Comparison of ENCODE assay signal across 1 cellular context in genomic region chr15:51405646-51406194, GRCh38.
TF ChIP-seq lines count a peak whose summit lies in the region.

No MANE protein-coding gene starts in this region.

TF ChIP-seq in K562, 482 proteins besides CTCF, POLR2A, EP300 and RAD21 (continued from another document):
- TF ChIP-seq, protein P1, sequence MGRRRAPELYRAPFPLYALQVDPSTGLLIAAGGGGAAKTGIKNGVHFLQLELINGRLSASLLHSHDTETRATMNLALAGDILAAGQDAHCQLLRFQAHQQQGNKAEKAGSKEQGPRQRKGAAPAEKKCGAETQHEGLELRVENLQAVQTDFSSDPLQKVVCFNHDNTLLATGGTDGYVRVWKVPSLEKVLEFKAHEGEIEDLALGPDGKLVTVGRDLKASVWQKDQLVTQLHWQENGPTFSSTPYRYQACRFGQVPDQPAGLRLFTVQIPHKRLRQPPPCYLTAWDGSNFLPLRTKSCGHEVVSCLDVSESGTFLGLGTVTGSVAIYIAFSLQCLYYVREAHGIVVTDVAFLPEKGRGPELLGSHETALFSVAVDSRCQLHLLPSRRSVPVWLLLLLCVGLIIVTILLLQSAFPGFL (CRISPR knock-in tag; IDR thresholded peaks at IDR 0.05) = no peak
- TF ChIP-seq, protein P2, sequence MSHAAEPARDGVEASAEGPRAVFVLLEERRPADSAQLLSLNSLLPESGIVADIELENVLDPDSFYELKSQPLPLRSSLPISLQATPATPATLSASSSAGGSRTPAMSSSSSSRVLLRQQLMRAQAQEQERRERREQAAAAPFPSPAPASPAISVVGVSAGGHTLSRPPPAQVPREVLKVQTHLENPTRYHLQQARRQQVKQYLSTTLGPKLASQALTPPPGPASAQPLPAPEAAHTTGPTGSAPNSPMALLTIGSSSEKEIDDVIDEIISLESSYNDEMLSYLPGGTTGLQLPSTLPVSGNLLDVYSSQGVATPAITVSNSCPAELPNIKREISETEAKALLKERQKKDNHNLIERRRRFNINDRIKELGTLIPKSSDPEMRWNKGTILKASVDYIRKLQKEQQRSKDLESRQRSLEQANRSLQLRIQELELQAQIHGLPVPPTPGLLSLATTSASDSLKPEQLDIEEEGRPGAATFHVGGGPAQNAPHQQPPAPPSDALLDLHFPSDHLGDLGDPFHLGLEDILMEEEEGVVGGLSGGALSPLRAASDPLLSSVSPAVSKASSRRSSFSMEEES (CRISPR knock-in tag; IDR thresholded peaks at IDR 0.05) = no peak
- peak; percentile 89 for TF ChIP-seq CBX8 (IDR thresholded peaks at IDR 0.05; ENCODE audit: borderline replicate concordance, extremely low read depth, low read depth, low read length, poor library complexity, severe bottlenecking)
